Comparison of ENCODE assay signal across 1 cellular context in the genomic region with DNA sequence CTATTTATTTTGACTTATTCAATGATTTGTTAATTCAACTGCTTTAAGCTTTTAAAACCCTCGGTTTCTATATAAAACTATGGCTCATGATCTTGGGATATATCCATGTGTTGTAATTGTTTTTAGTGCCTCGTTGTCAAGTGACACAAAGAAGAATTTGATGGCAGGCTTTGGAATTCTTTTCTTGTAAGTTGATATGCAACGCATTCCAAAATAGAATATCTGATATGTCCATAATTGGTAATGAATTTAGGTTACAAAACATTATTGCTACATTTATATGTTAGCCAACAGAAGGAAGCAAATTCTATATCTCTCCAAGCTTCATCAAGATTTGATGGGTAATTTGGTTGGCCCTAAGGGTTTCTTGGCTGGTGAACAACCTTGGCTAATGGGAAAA.
TF ChIP-seq lines count a peak whose summit lies in the region.

No MANE protein-coding gene starts in this region.

TF ChIP-seq in GM23338, 12 proteins besides CTCF, POLR2A, EP300 and RAD21 (continued from another document):
- TF ChIP-seq, protein P1, sequence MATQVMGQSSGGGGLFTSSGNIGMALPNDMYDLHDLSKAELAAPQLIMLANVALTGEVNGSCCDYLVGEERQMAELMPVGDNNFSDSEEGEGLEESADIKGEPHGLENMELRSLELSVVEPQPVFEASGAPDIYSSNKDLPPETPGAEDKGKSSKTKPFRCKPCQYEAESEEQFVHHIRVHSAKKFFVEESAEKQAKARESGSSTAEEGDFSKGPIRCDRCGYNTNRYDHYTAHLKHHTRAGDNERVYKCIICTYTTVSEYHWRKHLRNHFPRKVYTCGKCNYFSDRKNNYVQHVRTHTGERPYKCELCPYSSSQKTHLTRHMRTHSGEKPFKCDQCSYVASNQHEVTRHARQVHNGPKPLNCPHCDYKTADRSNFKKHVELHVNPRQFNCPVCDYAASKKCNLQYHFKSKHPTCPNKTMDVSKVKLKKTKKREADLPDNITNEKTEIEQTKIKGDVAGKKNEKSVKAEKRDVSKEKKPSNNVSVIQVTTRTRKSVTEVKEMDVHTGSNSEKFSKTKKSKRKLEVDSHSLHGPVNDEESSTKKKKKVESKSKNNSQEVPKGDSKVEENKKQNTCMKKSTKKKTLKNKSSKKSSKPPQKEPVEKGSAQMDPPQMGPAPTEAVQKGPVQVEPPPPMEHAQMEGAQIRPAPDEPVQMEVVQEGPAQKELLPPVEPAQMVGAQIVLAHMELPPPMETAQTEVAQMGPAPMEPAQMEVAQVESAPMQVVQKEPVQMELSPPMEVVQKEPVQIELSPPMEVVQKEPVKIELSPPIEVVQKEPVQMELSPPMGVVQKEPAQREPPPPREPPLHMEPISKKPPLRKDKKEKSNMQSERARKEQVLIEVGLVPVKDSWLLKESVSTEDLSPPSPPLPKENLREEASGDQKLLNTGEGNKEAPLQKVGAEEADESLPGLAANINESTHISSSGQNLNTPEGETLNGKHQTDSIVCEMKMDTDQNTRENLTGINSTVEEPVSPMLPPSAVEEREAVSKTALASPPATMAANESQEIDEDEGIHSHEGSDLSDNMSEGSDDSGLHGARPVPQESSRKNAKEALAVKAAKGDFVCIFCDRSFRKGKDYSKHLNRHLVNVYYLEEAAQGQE (IDR thresholded peaks at IDR 0.05; ENCODE audit: unreplicated experiment), result no peak
- TF ChIP-seq POLR2AphosphoS5 (IDR thresholded peaks at IDR 0.05; ENCODE audit: low read depth), result no peak
- TF ChIP-seq STAT1 (IDR thresholded peaks at IDR 0.05; ENCODE audit: unreplicated experiment), result no peak
- no peak for TF ChIP-seq CREB1 (CRISPR knock-in tag; IDR thresholded peaks at IDR 0.05; ENCODE audit: low read depth)
- no peak for TF ChIP-seq ZNF331 (CRISPR knock-in tag; IDR thresholded peaks at IDR 0.05; ENCODE audit: low read depth)
- no peak for TF ChIP-seq EZH2phosphoT487 (IDR thresholded peaks at IDR 0.05; ENCODE audit: unreplicated experiment)
- TF ChIP-seq, protein P2, sequence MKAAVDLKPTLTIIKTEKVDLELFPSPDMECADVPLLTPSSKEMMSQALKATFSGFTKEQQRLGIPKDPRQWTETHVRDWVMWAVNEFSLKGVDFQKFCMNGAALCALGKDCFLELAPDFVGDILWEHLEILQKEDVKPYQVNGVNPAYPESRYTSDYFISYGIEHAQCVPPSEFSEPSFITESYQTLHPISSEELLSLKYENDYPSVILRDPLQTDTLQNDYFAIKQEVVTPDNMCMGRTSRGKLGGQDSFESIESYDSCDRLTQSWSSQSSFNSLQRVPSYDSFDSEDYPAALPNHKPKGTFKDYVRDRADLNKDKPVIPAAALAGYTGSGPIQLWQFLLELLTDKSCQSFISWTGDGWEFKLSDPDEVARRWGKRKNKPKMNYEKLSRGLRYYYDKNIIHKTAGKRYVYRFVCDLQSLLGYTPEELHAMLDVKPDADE (IDR thresholded peaks at IDR 0.05), result no peak
- no peak for TF ChIP-seq EZH2 (IDR thresholded peaks at IDR 0.05; ENCODE audit: low read depth, unreplicated experiment)
- TF ChIP-seq ZNF114 (CRISPR knock-in tag; IDR thresholded peaks at IDR 0.05), result no peak
